Comparison of ENCODE assay signal across 16 cellular contexts in genomic region chr1:22120469-22120790, GRCh38. TPM values are rescaled to one million over a fixed set of nuclear protein-coding genes. Genes with fewer than 3 reads are reported as not detected.
"Had no signal": no experiment of that assay in that cellular context is flagged by ENCODE, and none has a peak within 500 bp of the region (broad histone marks: within the 10 kb centered on the region; RNA-seq: fewer than 3 reads in every experiment).

No MANE protein-coding gene starts in this region.

- H3K27me3 Mint-ChIP-seq: activated CD8-positive, alpha-beta memory T cell treated with anti-CD3 and anti-CD28 coated beads, Interleukin-2, amount 10 ng/mL, durations not matched to agents 7 days and 5 days; central memory CD8-positive, alpha-beta T cell; stimulated activated memory B cell treated with anti-CD40 and anti-IgM and Interleukin-4, amounts not matched to agents 10 μg/mL and 1 μg/mL and 100 μg/mL, for 72 hours had no signal

- H3K27ac ChIP-seq: coronary artery, lower lobe of right lung, parathyroid adenoma, sigmoid colon, tibial artery had no signal

- H3K27ac Mint-ChIP-seq: activated CD8-positive, alpha-beta memory T cell treated with anti-CD3 and anti-CD28 coated beads, Interleukin-2, amount 10 ng/mL, durations not matched to agents 7 days and 5 days; mesothelial cell of epicardium; stimulated activated memory B cell treated with anti-CD40 and anti-IgM and Interleukin-4, amounts not matched to agents 10 μg/mL and 1 μg/mL and 100 μg/mL, for 72 hours had no signal

- H3K4me3 ChIP-seq: coronary artery, lower lobe of right lung, sigmoid colon, tibial artery had no signal

- H3K4me1 ChIP-seq: parathyroid adenoma had no signal

- H3K9me3 Mint-ChIP-seq: brain; central memory CD8-positive, alpha-beta T cell; mesothelial cell of epicardium; stimulated activated memory B cell treated with anti-CD40 and anti-IgM and Interleukin-4, amounts not matched to agents 10 μg/mL and 1 μg/mL and 100 μg/mL, for 72 hours had no signal

- H3K9ac ChIP-seq: parathyroid adenoma had no signal

- DNase-seq: activated CD4-positive, alpha-beta T cell treated with anti-CD3 and anti-CD28 coated beads, Interleukin-2, amount 50 U/mL, for 4 hours; activated CD8-positive, alpha-beta memory T cell treated with anti-CD3 and anti-CD28 coated beads, Interleukin-2, amount 10 ng/mL, durations not matched to agents 7 days and 5 days; activated naive CD4-positive, alpha-beta T cell treated with anti-CD3 and anti-CD28 coated beads, Interleukin-2, amount 50 U/mL, for 16 hours; activated T-cell treated with anti-CD3 and anti-CD28 coated beads, Interleukin-2, amount 50 U/mL, for 48 hours; left colon; lower lobe of right lung; stimulated activated CD4-positive, alpha-beta T cell treated with anti-CD3 and anti-CD28 coated beads, Interleukin-1b, Interleukin-23, amount 100 ng/mL, for 48 hours had no signal

- ATAC-seq: activated CD8-positive, alpha-beta memory T cell treated with anti-CD3 and anti-CD28 coated beads, Interleukin-2, amount 10 ng/mL, durations not matched to agents 7 days and 5 days; esophagus mucosa; left colon; lower lobe of right lung; stimulated activated memory B cell treated with anti-CD40 and anti-IgM and Interleukin-4, amounts not matched to agents 10 μg/mL and 1 μg/mL and 100 μg/mL, for 72 hours had no signal

- H3K36me3 Mint-ChIP-seq: mesothelial cell of epicardium had no signal

- H3K9me3 ChIP-seq: lower lobe of right lung, sigmoid colon, tibial artery had no signal

- H3K4me3 Mint-ChIP-seq: activated CD8-positive, alpha-beta memory T cell treated with anti-CD3 and anti-CD28 coated beads, Interleukin-2, amount 10 ng/mL, durations not matched to agents 7 days and 5 days; brain; central memory CD8-positive, alpha-beta T cell; mesothelial cell of epicardium; stimulated activated memory B cell treated with anti-CD40 and anti-IgM and Interleukin-4, amounts not matched to agents 10 μg/mL and 1 μg/mL and 100 μg/mL, for 72 hours had no signal

RNA-seq across cellular contexts. Expression of gene WNT4, which starts 22.5 kb away (rescaled TPM):
- total RNA-seq: activated CD8-positive, alpha-beta memory T cell treated with anti-CD3 and anti-CD28 coated beads, Interleukin-2, amount 10 ng/mL, durations not matched to agents 7 days and 5 days had no signal
